Comparison of ENCODE assay signal across 1 cellular context in genomic region chr6:13814176-13814937, GRCh38.
TF ChIP-seq lines count a peak whose summit lies in the region.

A gene with protein sequence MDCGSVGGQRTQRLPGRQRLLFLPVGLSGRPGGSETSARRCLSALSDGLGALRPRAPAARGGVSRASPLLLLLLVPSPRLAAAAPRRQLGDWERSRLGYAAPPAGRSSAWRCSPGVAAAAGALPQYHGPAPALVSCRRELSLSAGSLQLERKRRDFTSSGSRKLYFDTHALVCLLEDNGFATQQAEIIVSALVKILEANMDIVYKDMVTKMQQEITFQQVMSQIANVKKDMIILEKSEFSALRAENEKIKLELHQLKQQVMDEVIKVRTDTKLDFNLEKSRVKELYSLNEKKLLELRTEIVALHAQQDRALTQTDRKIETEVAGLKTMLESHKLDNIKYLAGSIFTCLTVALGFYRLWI (minus strand): TSS chr6:13814557. CDS start chr6:13814429, 128 bp downstream.

TF ChIP-seq in HEK293, 187 proteins besides CTCF, POLR2A, EP300 and RAD21 (continued from another document):
- no peak for TF ChIP-seq SALL2 (tag by site-specific recombination; IDR thresholded peaks at IDR 0.05; ENCODE audit: borderline replicate concordance)
- no peak for TF ChIP-seq ZNF521 (tag by site-specific recombination; IDR thresholded peaks at IDR 0.05)
- 0 out of 2 replicates have a peak, but pooled peaks have one; percentile 45 for TF ChIP-seq ZNF501 (tag by site-specific recombination; IDR thresholded peaks at IDR 0.05)
- peak; percentile 70 for TF ChIP-seq ZNF660 (tag by site-specific recombination; IDR thresholded peaks at IDR 0.05)
- TF ChIP-seq HOXC10 (CRISPR knock-in tag; IDR thresholded peaks at IDR 0.05) = 0 out of 2 replicates have a peak, but pooled peaks have one; percentile 79
- TF ChIP-seq, protein P1, sequence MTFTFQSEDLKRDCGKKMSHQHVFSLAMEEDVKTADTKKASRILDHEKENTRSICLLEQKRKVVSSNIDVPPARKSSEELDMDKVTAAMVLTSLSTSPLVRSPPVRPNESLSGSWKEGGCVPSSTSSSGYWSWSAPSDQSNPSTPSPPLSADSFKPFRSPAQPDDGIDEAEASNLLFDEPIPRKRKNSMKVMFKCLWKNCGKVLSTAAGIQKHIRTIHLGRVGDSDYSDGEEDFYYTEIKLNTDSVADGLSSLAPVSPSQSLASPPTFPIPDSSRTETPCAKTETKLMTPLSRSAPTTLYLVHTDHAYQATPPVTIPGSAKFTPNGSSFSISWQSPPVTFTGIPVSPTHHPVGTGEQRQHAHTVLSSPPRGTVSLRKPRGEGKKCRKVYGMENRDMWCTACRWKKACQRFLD (tag by site-specific recombination; IDR thresholded peaks at IDR 0.05) = no peak
- TF ChIP-seq, protein P2, sequence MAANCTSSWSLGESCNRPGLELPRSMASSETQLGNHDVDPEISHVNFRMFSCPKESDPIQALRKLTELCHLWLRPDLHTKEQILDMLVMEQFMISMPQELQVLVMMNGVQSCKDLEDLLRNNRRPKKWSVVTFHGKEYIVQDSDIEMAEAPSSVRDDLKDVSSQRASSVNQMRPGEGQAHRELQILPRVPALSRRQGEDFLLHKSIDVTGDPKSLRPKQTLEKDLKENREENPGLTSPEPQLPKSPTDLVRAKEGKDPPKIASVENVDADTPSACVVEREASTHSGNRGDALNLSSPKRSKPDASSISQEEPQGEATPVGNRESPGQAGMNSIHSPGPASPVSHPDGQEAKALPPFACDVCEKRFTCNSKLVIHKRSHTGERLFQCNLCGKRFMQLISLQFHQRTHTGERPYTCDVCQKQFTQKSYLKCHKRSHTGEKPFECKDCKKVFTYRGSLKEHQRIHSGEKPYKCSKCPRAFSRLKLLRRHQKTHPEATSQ (tag by site-specific recombination; IDR thresholded peaks at IDR 0.05) = peak; percentile 83; the same call in 1 of the 2 replicates
- TF ChIP-seq GLI4 (tag by site-specific recombination; IDR thresholded peaks at IDR 0.05) = no peak
TF ChIP-seq in HEK293: peak in this region for 46.
